1 cellular context compared by ENCODE assay signal in genomic region chr1:109113787-109114568, GRCh38.
A peak's percentile ranks its signal among the peaks of the same experiment; 100 is the strongest.
TF ChIP-seq lines count a peak whose summit lies in the region.

TSS of gene ELAPOR1 (plus strand) at chr1:109114115. CDS start at chr1:109114184, 69 bp downstream.

TF ChIP-seq in GM12878, 131 proteins besides CTCF, POLR2A, EP300 and RAD21 (continued from another document):
- TF ChIP-seq ZBTB11 (CRISPR knock-in tag; IDR thresholded peaks at IDR 0.05) (no peak), CUX1 (IDR thresholded peaks at IDR 0.05; ENCODE audit: insufficient replicate concordance, low read depth, low read length) (no peak), ATF3 (IDR thresholded peaks at IDR 0.05; ENCODE audit: borderline replicate concordance, extremely low read depth, low read depth, low read length) (no peak), SREBF1 (IDR thresholded peaks at IDR 0.05; ENCODE audit: low read length) (no peak), E4F1 (IDR thresholded peaks at IDR 0.05; ENCODE audit: borderline replicate concordance, partially characterized antibody) (no peak), BMI1 (IDR thresholded peaks at IDR 0.05; ENCODE audit: borderline replicate concordance) (peak; percentile 63; the same call in 1 of the 2 replicates), NKRF (conservative IDR thresholded peaks at IDR 0.05) (0 out of 2 replicates have a peak, but pooled peaks have one; percentile 26), BACH1 (IDR thresholded peaks at IDR 0.05; ENCODE audit: borderline replicate concordance) (0 out of 2 replicates have a peak, but pooled peaks have one; percentile 41), LARP7 (IDR thresholded peaks at IDR 0.05) (peak; percentile 73; the same call in 1 of the 2 replicates), POLR2AphosphoS5 (IDR thresholded peaks at IDR 0.05; ENCODE audit: low read length) (no peak), ATF2 (IDR thresholded peaks at IDR 0.05; ENCODE audit: low read length) (no peak), ZBTB33 (IDR thresholded peaks at IDR 0.05) (no peak), TCF12 (IDR thresholded peaks at IDR 0.05; ENCODE audit: low read depth, low read length) (no peak), PAX5 (IDR thresholded peaks at IDR 0.05; ENCODE audit: borderline replicate concordance, low read depth, low read length) (no peak)
